26 cellular contexts compared by ENCODE assay signal in the genomic region with DNA sequence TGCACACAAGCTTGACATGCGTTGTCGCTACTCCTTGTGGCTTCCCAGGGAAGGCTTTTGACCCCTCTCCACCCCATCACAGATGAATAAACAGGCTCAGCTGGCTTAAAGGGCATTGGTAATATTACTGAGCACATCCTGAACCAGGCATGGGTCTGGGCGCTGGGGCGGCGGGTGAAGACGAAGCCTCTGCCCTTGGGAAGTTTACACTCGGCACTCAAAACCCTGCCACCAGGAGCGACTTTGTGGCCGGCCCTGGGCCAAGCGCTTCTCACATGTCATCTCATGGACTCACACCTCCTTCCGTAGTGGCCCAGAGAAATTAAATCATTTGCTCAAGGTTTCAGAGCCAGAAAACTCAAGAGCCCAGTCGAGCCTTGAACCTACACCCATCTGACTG.
"Had no signal": no experiment of that assay in that cellular context is flagged by ENCODE, and none has a peak within 500 bp of the region (broad histone marks: within the 10 kb centered on the region; RNA-seq: fewer than 3 reads in every experiment).

No MANE protein-coding gene starts in this region.

- ATAC-seq: foreskin keratinocyte, gastroesophageal sphincter, left lung, mucosa of descending colon had no signal

- H3K4me3 Mint-ChIP-seq: mesothelial cell of epicardium, neural crest cell had no signal

- H3K4me3 ChIP-seq: dorsolateral prefrontal cortex, esophagus muscularis mucosa, gastroesophageal sphincter, heart right ventricle, left lung, mucosa of descending colon, right lobe of liver, stomach, testis, tibial artery, upper lobe of left lung had no signal

- H3K27ac Mint-ChIP-seq: naive B cell, progenitor cell of endocrine pancreas had no signal

- H3K27ac ChIP-seq: esophagus muscularis mucosa, foreskin keratinocyte, gastroesophageal sphincter, neutrophil, parathyroid adenoma, right lobe of liver, stomach, testis, tibial artery, upper lobe of left lung had no signal

- H3K27me3 Mint-ChIP-seq: progenitor cell of endocrine pancreas had no signal

- DNase-seq: dorsolateral prefrontal cortex; effector CD4-positive, alpha-beta T cell; foreskin keratinocyte; heart right ventricle; hippocampal formation; left cardiac atrium; left lung; mesenchymal stem cell; mucosa of descending colon; naive B cell; right lobe of liver; small intestine; stimulated activated CD4-positive, alpha-beta T cell treated with anti-CD3 and anti-CD28 coated beads, Interleukin-15, amount 100 ng/mL, for 24 hours; stimulated activated CD4-positive, alpha-beta T cell treated with anti-CD3 and anti-CD28 coated beads, Interleukin-2, amount 100 ng/mL, for 48 hours; stimulated activated naive CD4-positive, alpha-beta T cell; stomach; testis; tibial artery; upper lobe of left lung had no signal

- H3K9me3 Mint-ChIP-seq: mesothelial cell of epicardium, naive B cell, neural crest cell had no signal

- H3K36me3 ChIP-seq: neutrophil, right lobe of liver had no signal

- H3K9ac ChIP-seq: parathyroid adenoma had no signal

- H3K4me1 ChIP-seq: foreskin keratinocyte, parathyroid adenoma, right lobe of liver, tibial artery had no signal

- H3K36me3 Mint-ChIP-seq: naive B cell had no signal

- H3K27me3 ChIP-seq: dorsolateral prefrontal cortex, esophagus muscularis mucosa, foreskin keratinocyte, gastroesophageal sphincter, heart right ventricle, right lobe of liver, stomach, testis, upper lobe of left lung had no signal

- H3K9me3 ChIP-seq: esophagus muscularis mucosa, gastroesophageal sphincter, heart right ventricle, left lung, mucosa of descending colon, neutrophil, right lobe of liver, stomach, testis, tibial artery, upper lobe of left lung had no signal
